Comparison of ENCODE assay signal across 12 cellular contexts in the genomic region with DNA sequence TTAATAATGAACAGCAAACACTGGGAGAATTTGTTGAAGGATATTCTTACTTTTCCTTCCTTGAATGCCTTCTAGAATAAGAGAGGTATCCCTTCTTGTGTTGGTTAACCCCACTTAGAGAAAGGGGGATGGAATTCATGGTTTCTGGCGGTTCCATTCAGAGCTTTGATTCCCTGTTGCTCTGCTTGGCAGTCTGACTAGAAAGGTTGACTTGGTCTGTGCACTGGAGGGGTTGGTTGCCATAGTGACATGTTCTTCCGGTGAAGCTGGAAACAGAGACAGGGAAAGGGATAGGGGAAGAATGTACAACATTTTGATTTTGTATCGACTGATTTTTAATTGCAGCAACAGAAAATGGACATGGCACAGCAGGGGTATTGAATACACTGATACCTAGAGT.
DNase-seq lines count a peak whose midpoint lies in the region; ATAC-seq lines count a peak whose summit lies in the region.
"Had no signal": no experiment of that assay in that cellular context is flagged by ENCODE, and none has a peak within 500 bp of the region (broad histone marks: within the 10 kb centered on the region; RNA-seq: fewer than 3 reads in every experiment).

No MANE protein-coding gene starts in this region.

- ATAC-seq in HG02938 (IDR thresholded peaks at IDR 0.05; ENCODE audit: unreplicated experiment) (no peak), HG02623 (IDR thresholded peaks at IDR 0.05; ENCODE audit: unreplicated experiment) (no peak)
- ATAC-seq: A549; naive thymus-derived CD8-positive, alpha-beta T cell; T-helper 17 cell had no signal

- no peaks in the 10 kb centered on the region for H3K9me3 ChIP-seq in endocrine pancreas (ENCODE audit: control insufficient read depth, low read length)
- H3K9me3 ChIP-seq: A549 had no signal

- H3K36me3 ChIP-seq in endocrine pancreas (ENCODE audit: control insufficient read depth, insufficient read depth, low read length): no peaks in the 10 kb centered on the region

- no peaks in the 10 kb centered on the region for H3K27me3 ChIP-seq in endocrine pancreas (ENCODE audit: control insufficient read depth, insufficient read depth, low read length)

- peak overlapping the region; percentile 85 for H3K4me3 ChIP-seq in endocrine pancreas (ENCODE audit: control insufficient read depth, insufficient read depth, low read length)
- H3K4me3 ChIP-seq: A549 had no signal

- peak overlapping the region; percentile 27 for H3K9ac ChIP-seq in endocrine pancreas (ENCODE audit: control insufficient read depth, insufficient read depth, low read length)

- DNase-seq in NCI-H2081 (lab: John Stamatoyannopoulos, UW): peak; percentile 76 to 88
- DNase-seq in NCI-H2081 treated with DMSO at 0.1 percent for 48 hours (lab: John Stamatoyannopoulos, UW): no peak
- DNase-seq in NCI-H510A (lab: John Stamatoyannopoulos, UW): peak; percentile 11
- peak; percentile 68 for DNase-seq in superior temporal gyrus (ENCODE audit: extremely low spot score)
- DNase-seq in HPDE6-E6E7 (ENCODE audit: extremely low spot score): no peak
- DNase-seq: HFFc6; naive thymus-derived CD8-positive, alpha-beta T cell; T-helper 17 cell had no signal

- H3K4me1 ChIP-seq in endocrine pancreas (ENCODE audit: control insufficient read depth, insufficient read depth, low read length): peaks cover 25% of the 10 kb centered on the region

Comparison
In these comparisons a context has a peak if more than half of its experiments do, and no peak if none do; other contexts are left out.
1. DNase-seq: peak in NCI-H2081 (2 of 2), NCI-H510A (single experiment) and superior temporal gyrus (single experiment); none in NCI-H2081 treated with DMSO at 0.1 percent for 48 hours (single experiment) and HPDE6-E6E7 (single experiment).